In the genomic region with DNA sequence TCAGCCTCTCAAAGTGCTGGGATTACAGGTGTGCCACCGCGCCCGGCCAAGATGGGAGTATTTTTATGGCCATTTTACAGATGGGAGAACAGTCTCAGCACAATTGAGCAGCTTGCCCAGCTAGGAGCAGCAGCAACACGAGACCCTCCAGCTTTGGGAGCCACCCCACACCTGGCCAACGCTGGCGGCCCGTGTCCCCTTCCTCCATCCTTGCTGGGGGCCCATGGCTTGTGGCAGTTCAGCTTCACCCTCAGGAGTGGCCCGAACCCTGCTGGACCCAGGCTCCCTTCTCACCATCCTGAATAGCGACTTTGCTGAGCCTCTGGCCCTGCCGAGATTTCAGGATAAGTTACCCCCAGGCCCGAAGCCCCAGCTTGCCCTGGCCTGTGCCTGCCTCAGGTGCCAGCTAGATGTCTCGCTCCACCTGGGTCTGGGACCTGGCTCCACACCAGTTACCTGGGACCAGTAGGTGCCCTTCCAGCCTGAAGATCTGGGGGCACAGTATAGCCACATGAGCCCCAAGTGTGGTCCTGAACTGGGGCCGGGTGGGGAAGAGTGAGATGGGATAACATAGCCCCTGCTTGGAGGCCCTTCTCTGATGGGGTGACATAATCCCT, we compare ENCODE assay signal across 1 cellular context.
TF ChIP-seq lines count a peak whose summit lies in the region.

No MANE protein-coding gene starts in this region.

TF ChIP-seq in GM12878, 131 proteins besides CTCF, POLR2A, EP300 and RAD21:
- TF ChIP-seq RBBP5 (conservative IDR thresholded peaks at IDR 0.05) (no peak), SUZ12 (IDR thresholded peaks at IDR 0.05; ENCODE audit: unreplicated experiment) (no peak), RFX5 (IDR thresholded peaks at IDR 0.05; ENCODE audit: low read depth, low read length) (no peak), TARDBP (IDR thresholded peaks at IDR 0.05; ENCODE audit: borderline replicate concordance) (no peak)
- TF ChIP-seq, protein P1, sequence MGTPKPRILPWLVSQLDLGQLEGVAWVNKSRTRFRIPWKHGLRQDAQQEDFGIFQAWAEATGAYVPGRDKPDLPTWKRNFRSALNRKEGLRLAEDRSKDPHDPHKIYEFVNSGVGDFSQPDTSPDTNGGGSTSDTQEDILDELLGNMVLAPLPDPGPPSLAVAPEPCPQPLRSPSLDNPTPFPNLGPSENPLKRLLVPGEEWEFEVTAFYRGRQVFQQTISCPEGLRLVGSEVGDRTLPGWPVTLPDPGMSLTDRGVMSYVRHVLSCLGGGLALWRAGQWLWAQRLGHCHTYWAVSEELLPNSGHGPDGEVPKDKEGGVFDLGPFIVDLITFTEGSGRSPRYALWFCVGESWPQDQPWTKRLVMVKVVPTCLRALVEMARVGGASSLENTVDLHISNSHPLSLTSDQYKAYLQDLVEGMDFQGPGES (IDR thresholded peaks at IDR 0.05): no peak
